Comparison of ENCODE assay signal across 1 cellular context in genomic region chr6:35181313-35181932, GRCh38.
TF ChIP-seq lines count a peak whose summit lies in the region.

No MANE protein-coding gene starts in this region.

TF ChIP-seq in HEK293, 187 proteins besides CTCF, POLR2A, EP300 and RAD21 (continued from another document):
- no peak for TF ChIP-seq ZNF18 (tag by site-specific recombination; IDR thresholded peaks at IDR 0.05)
- TF ChIP-seq OSR2 (tag by site-specific recombination; IDR thresholded peaks at IDR 0.05) = peak; percentile 60
- no peak for TF ChIP-seq ZSCAN18 (tag by site-specific recombination; IDR thresholded peaks at IDR 0.05)
- TF ChIP-seq ZNF658 (tag by site-specific recombination; IDR thresholded peaks at IDR 0.05) = no peak
- no peak for TF ChIP-seq ZNF37A (tag by site-specific recombination; IDR thresholded peaks at IDR 0.05)
- TF ChIP-seq ZNF394 (tag by site-specific recombination; IDR thresholded peaks at IDR 0.05; ENCODE audit: borderline replicate concordance) = no peak
- TF ChIP-seq INSM2 (tag by site-specific recombination; IDR thresholded peaks at IDR 0.05) = no peak
- no peak for TF ChIP-seq ZNF280C (tag by site-specific recombination; IDR thresholded peaks at IDR 0.05)
- no peak for TF ChIP-seq ZNF266 (tag by site-specific recombination; IDR thresholded peaks at IDR 0.05; ENCODE audit: low read depth)
- TF ChIP-seq ZBTB21 (tag by site-specific recombination; IDR thresholded peaks at IDR 0.05) = no peak
- no peak for TF ChIP-seq ZNF76 (tag by site-specific recombination; IDR thresholded peaks at IDR 0.05; ENCODE audit: borderline replicate concordance, low read depth)
- no peak for TF ChIP-seq SCRT1 (tag by site-specific recombination; IDR thresholded peaks at IDR 0.05; ENCODE audit: borderline replicate concordance)
- peak; percentile 59; the same call in 1 of the 2 replicates for TF ChIP-seq FEZF1 (tag by site-specific recombination; IDR thresholded peaks at IDR 0.05)
